13 cellular contexts compared by ENCODE assay signal in genomic region chr9:126334626-126335621, GRCh38. TPM values are rescaled to one million over a fixed set of nuclear protein-coding genes. Genes with fewer than 3 reads are reported as not detected.
DNase-seq lines count a peak whose midpoint lies in the region; ATAC-seq and TF ChIP-seq lines count a peak whose summit lies in the region.
"Had no signal": no experiment of that assay in that cellular context is flagged by ENCODE, and none has a peak within 500 bp of the region (broad histone marks: within the 10 kb centered on the region; RNA-seq: fewer than 3 reads in every experiment).

No MANE protein-coding gene starts in this region.

- no peaks in the 10 kb centered on the region for H3K36me3 ChIP-seq in hepatocyte (replicated peaks; ENCODE audit: insufficient read depth, low read depth)
- H3K36me3 ChIP-seq in OCI-LY7 (ENCODE audit: insufficient read depth, low read length): no peaks in the 10 kb centered on the region
- H3K36me3 ChIP-seq: BLaER1 had no signal

- no peak overlapping the region for H3K4me3 Mint-ChIP-seq in HFFc6
- H3K4me3 Mint-ChIP-seq: activated CD4-positive, alpha-beta T cell treated with anti-CD3 and anti-CD28 coated beads, Interleukin-2, amount 10 ng/mL, durations not matched to agents 24 days and 14 days had no signal

- H3K9me3 ChIP-seq in hepatocyte (ENCODE audit: low read depth) (no peaks in the 10 kb centered on the region), OCI-LY7 (ENCODE audit: low read length) (no peaks in the 10 kb centered on the region)
- H3K9me3 ChIP-seq: BLaER1 had no signal

- 46% methylated on average over 8 of the region's 8 CpGs for WGBS in hepatocyte (ENCODE audit: low lambda C conversion rate, missing lambda C conversion rate)

- POLR2A ChIA-PET in OCI-LY7 (lab: Charles Lee): no interaction called here

- CTCF ChIA-PET in OCI-LY7 (lab: Charles Lee; ENCODE audit: unreplicated experiment): no interaction called here

- peaks cover 89% of the 10 kb centered on the region for H3K79me2 ChIP-seq in hepatocyte
- H3K79me2 ChIP-seq in OCI-LY7 (ENCODE audit: insufficient read depth, low read depth, low read length): no peaks in the 10 kb centered on the region

- H3K9me3 Mint-ChIP-seq in HFFc6: no peaks in the 10 kb centered on the region
- H3K9me3 Mint-ChIP-seq: activated CD4-positive, alpha-beta T cell treated with anti-CD3 and anti-CD28 coated beads, Interleukin-2, amount 10 ng/mL, durations not matched to agents 24 days and 14 days had no signal

- intact Hi-C loops in OCI-LY7 (cut with micrococcal nuclease; ENCODE audit: unreplicated experiment): no loop called here

- H3K27ac ChIP-seq in caudate nucleus (ENCODE audit: low read depth, low read length) (peak overlapping the region; percentile 92), hepatocyte (peak overlapping the region; percentile 83), OCI-LY7 (ENCODE audit: low read depth, low read length, poor library complexity, severe bottlenecking) (no peak overlapping the region)
- H3K27ac ChIP-seq: BLaER1, SK-N-MC had no signal

- BruUV-seq in OCI-LY7 (replicated peaks; lab: Mats Ljungman, UMichigan): no TSS peak

- no peak overlapping the region for H3K4me3 ChIP-seq in hepatocyte
- H3K4me3 ChIP-seq in retinal pigment epithelial cell (ENCODE audit: low read length): no peak overlapping the region
- no peak overlapping the region for H3K4me3 ChIP-seq in OCI-LY7 (ENCODE audit: low read depth, low read length, poor library complexity, severe bottlenecking)
- H3K4me3 ChIP-seq: BLaER1, SK-N-MC had no signal

- H4K20me1 ChIP-seq in hepatocyte (ENCODE audit: insufficient read depth, poor library complexity, severe bottlenecking) (peaks cover 3% of the 10 kb centered on the region), OCI-LY7 (ENCODE audit: insufficient read depth, low read length) (no peaks in the 10 kb centered on the region)

- H3K9me2 ChIP-seq in hepatocyte (replicated peaks; ENCODE audit: insufficient read depth): no peaks in the 10 kb centered on the region
- no peaks in the 10 kb centered on the region for H3K9me2 ChIP-seq in OCI-LY7 (ENCODE audit: insufficient read depth, low read length)

- ATAC-seq in HG03025 (IDR thresholded peaks at IDR 0.05; ENCODE audit: low FRiP score, unreplicated experiment): no peak

- no peaks in the 10 kb centered on the region for H3K27me3 ChIP-seq in hepatocyte
- H3K27me3 ChIP-seq: BLaER1 had no signal

- no peaks in the 10 kb centered on the region for H3K4me1 Mint-ChIP-seq in HFFc6 (ENCODE audit: low read depth)

- H3K36me3 Mint-ChIP-seq in HFFc6 (ENCODE audit: low read depth): no peaks in the 10 kb centered on the region

- DNase-seq in D341Med (ENCODE audit: low spot score) (peak; percentile 17), caudate nucleus (lab: John Stamatoyannopoulos, UW) (no peak), hepatocyte (ENCODE audit: low spot score) (peak; percentile 74), retinal pigment epithelial cell (ENCODE audit: low read depth) (peak; percentile 51), RPMI8226 (no peak), HFFc6 (no peak), OCI-LY7 (ENCODE audit: low spot score) (no peak)
- DNase-seq: activated CD4-positive, alpha-beta T cell treated with anti-CD3 and anti-CD28 coated beads, Interleukin-2, amount 10 ng/mL, durations not matched to agents 24 days and 14 days; activated naive CD4-positive, alpha-beta T cell; NCI-H69 had no signal

- no peak for TF ChIP-seq CTCF in hepatocyte (IDR thresholded peaks at IDR 0.05; ENCODE audit: poor library complexity)
- TF ChIP-seq CTCF in retinal pigment epithelial cell (conservative IDR thresholded peaks at IDR 0.05; ENCODE audit: low read depth, low read length): no peak
- TF ChIP-seq CTCF in HFFc6 (IDR thresholded peaks at IDR 0.05): no peak
- TF ChIP-seq CTCF in OCI-LY7 (conservative IDR thresholded peaks at IDR 0.05; ENCODE audit: low read length): no peak

- H3K27ac Mint-ChIP-seq in HFFc6: no peak overlapping the region
- H3K27ac Mint-ChIP-seq: activated CD4-positive, alpha-beta T cell treated with anti-CD3 and anti-CD28 coated beads, Interleukin-2, amount 10 ng/mL, durations not matched to agents 24 days and 14 days had no signal

- H3K4me1 ChIP-seq in hepatocyte (ENCODE audit: insufficient read depth) (peaks cover 21% of the 10 kb centered on the region), OCI-LY7 (ENCODE audit: insufficient read depth, low read length, poor library complexity, severe bottlenecking) (no peaks in the 10 kb centered on the region)

- H3K4me2 ChIP-seq in hepatocyte (peak overlapping the region; percentile 59), OCI-LY7 (ENCODE audit: low read length) (no peak overlapping the region)
- H3K4me2 ChIP-seq: BLaER1 had no signal

- peaks cover 5% of the 10 kb centered on the region for H3K27me3 Mint-ChIP-seq in HFFc6 (ENCODE audit: insufficient read depth)

- no peak overlapping the region for H2AFZ ChIP-seq in hepatocyte
- H2AFZ ChIP-seq in OCI-LY7 (ENCODE audit: low read length): no peak overlapping the region

RNA-seq across cellular contexts. Expression of gene MVB12B, which starts 8.3 kb away (rescaled TPM):
- 10.8 and 12.1 TPM in 2 replicates for total RNA-seq in hepatocyte
- polyA plus RNA-seq in hepatocyte: 11.2 and 11.8 TPM in 2 replicates
- total RNA-seq in HFFc6 (2021; fragmentation: NEBNext Ultra II Directional; extraction: Animal tissue kit (Norgen Biotek cat#: 25700)): 1 to 10 TPM; 4.4 to 8.3 (median 6.7) TPM
- not detected in 2 replicates for total RNA-seq in OCI-LY7 (2014; rRNA removed; shearing (Covaris generic))
- 0.53 and 1.3 TPM in 2 replicates for total RNA-seq in OCI-LY7 (2022)

Comparison
In these comparisons a context has a peak if more than half of its experiments do, and no peak if none do; other contexts are left out.
1. DNase-seq: peak in D341Med (single experiment), hepatocyte (single experiment) and retinal pigment epithelial cell (single experiment); none in caudate nucleus (0 of 61), RPMI8226 (single experiment), HFFc6 (single experiment) and OCI-LY7 (single experiment).